In the genomic region with DNA sequence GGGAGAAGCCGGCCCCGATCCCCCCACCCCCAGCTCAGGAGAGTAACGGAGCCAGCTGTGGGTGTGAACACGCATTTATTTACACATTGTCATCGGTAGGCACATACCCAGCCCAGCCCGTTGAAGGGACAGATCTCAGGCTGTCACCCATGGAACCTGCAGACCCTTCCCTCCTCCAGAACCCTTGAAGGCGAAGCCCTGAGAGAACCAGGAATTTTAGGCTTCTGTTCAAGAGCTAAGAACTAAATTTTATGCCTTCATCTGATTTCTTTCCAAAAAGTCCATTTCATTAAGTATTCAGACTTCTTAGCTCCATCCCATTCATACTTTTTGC, we compare ENCODE assay signal across 8 cellular contexts. TPM values are rescaled to one million over a fixed set of nuclear protein-coding genes. Genes with fewer than 3 reads are reported as not detected.
DNase-seq lines count a peak whose midpoint lies in the region; ATAC-seq, FAIRE-seq and TF ChIP-seq lines count a peak whose summit lies in the region.

No MANE protein-coding gene starts in this region.

- no peaks in the 10 kb centered on the region for H3K9me3 ChIP-seq in ectodermal cell (ENCODE audit: control insufficient read depth, low read length)

- no peaks in the 10 kb centered on the region for H3K9me3 Mint-ChIP-seq in osteocyte (ENCODE audit: unreplicated experiment)

- H3K36me3 ChIP-seq in ectodermal cell (ENCODE audit: control insufficient read depth, insufficient read depth, low read length) = peaks cover 7% of the 10 kb centered on the region

- no peak for FAIRE-seq in RCC 7860 (lab: Jason Lieb, UNC)

- 19 to 22% methylated on average over 7 of the region's 7 CpGs for WGBS in ectodermal cell, 2 experiments

- H3K27ac ChIP-seq in ectodermal cell (ENCODE audit: insufficient read depth, low read depth, low read length, poor library complexity, severe bottlenecking) = peak overlapping the region; percentile 72

- TF ChIP-seq CTCF in osteocyte (IDR thresholded peaks at IDR 0.05) = no peak

- peak; percentile 2 for ATAC-seq in GM18870 (IDR thresholded peaks at IDR 0.05; ENCODE audit: unreplicated experiment)

- no peaks in the 10 kb centered on the region for H3K27me3 ChIP-seq in ectodermal cell (ENCODE audit: control insufficient read depth, insufficient read depth, low read length, poor library complexity, severe bottlenecking)

- peak overlapping the region; percentile 96 for H3K27ac Mint-ChIP-seq in osteocyte (ENCODE audit: unreplicated experiment)

- intact Hi-C loops in posterior vena cava (cut with DNase I) = no loop called here

- H3K36me3 Mint-ChIP-seq in osteocyte (ENCODE audit: unreplicated experiment) = peaks cover 10% of the 10 kb centered on the region

- H3K4me3 ChIP-seq in Jurkat, Clone E6-1 (ENCODE audit: low read length) = peak overlapping the region; percentile 79
- peak overlapping the region; percentile 56 for H3K4me3 ChIP-seq in ectodermal cell (ENCODE audit: insufficient read depth, low read depth, low read length)

- H3K4me1 Mint-ChIP-seq in osteocyte (ENCODE audit: unreplicated experiment) = peaks cover 49% of the 10 kb centered on the region

- H3K4me1 ChIP-seq in ectodermal cell (ENCODE audit: control insufficient read depth, insufficient read depth, low read length) = peaks cover 16% of the 10 kb centered on the region

- DNase-seq in Jurkat, Clone E6-1 (ENCODE audit: low read depth, low spot score) = no peak
- DNase-seq in osteocyte (ENCODE audit: extremely low spot score, unreplicated experiment) (no peak), COLO668 (lab: John Stamatoyannopoulos, UW; ENCODE audit: unreplicated experiment) (no peak), posterior vena cava (ENCODE audit: low spot score) (no peak), RCC 7860 (ENCODE audit: low spot score) (no peak), NCI-H2171 treated with DMSO at 0.1 percent for 48 hours (lab: John Stamatoyannopoulos, UW) (no peak)

- H3K4me3 Mint-ChIP-seq in osteocyte (ENCODE audit: unreplicated experiment) = peak overlapping the region; percentile 91

- no peaks in the 10 kb centered on the region for H3K27me3 Mint-ChIP-seq in osteocyte (ENCODE audit: unreplicated experiment)

RNA-seq across cellular contexts. Expression of a gene that starts 0.4 kb away (rescaled TPM):
- 75.8 TPM for polyA plus RNA-seq in Jurkat, Clone E6-1 (2012; ENCODE audit: insufficient read depth, insufficient read length)
- polyA plus RNA-seq in ectodermal cell (2013, experiment 1 of 4) = 35.4 TPM
- 37.6 TPM for polyA plus RNA-seq in ectodermal cell (2013, experiment 2 of 4)
- 29.6 TPM for polyA plus RNA-seq in ectodermal cell (2013, experiment 3 of 4)
- 30.4 TPM for polyA plus RNA-seq in ectodermal cell (2013, experiment 4 of 4)
- total RNA-seq in osteocyte (32.3 and 33.4 TPM in 2 replicates), posterior vena cava (10 to 100 TPM; 20.4 to 22.0 TPM)

RNA-seq across cellular contexts. Expression of a gene that starts 2.1 kb away (rescaled TPM):
- 25.2 TPM for polyA plus RNA-seq in Jurkat, Clone E6-1 (2012; ENCODE audit: insufficient read depth, insufficient read length)
- polyA plus RNA-seq in ectodermal cell (2013, experiment 1 of 4) = 51.4 TPM
- 50.2 TPM for polyA plus RNA-seq in ectodermal cell (2013, experiment 2 of 4)
- polyA plus RNA-seq in ectodermal cell (2013, experiment 3 of 4) = 45.4 TPM
- polyA plus RNA-seq in ectodermal cell (2013, experiment 4 of 4) = 47.5 TPM
- total RNA-seq in osteocyte (31.0 and 32.7 TPM in 2 replicates), posterior vena cava (10 to 100 TPM; 16.5 to 20.0 TPM)

RNA-seq across cellular contexts. Expression of a gene that starts 9.0 kb away (rescaled TPM):
- 2.0 TPM for polyA plus RNA-seq in Jurkat, Clone E6-1 (2012; ENCODE audit: insufficient read depth, insufficient read length)
- 5.1 TPM for polyA plus RNA-seq in ectodermal cell (2013, experiment 1 of 4)
- polyA plus RNA-seq in ectodermal cell (2013, experiment 2 of 4) = 4.4 TPM
- 3.4 TPM for polyA plus RNA-seq in ectodermal cell (2013, experiment 3 of 4)
- 3.3 TPM for polyA plus RNA-seq in ectodermal cell (2013, experiment 4 of 4)
- total RNA-seq in osteocyte = 21.0 and 23.6 TPM in 2 replicates
- total RNA-seq in posterior vena cava = 1 to 10 TPM; 5.4 to 7.4 TPM

RNA-seq across cellular contexts. Expression of a gene that starts 26.3 kb away (rescaled TPM):
- 8.8 TPM for polyA plus RNA-seq in Jurkat, Clone E6-1 (2012; ENCODE audit: insufficient read depth, insufficient read length)
- polyA plus RNA-seq in ectodermal cell (2013, experiment 1 of 4) = 36.1 TPM
- polyA plus RNA-seq in ectodermal cell (2013, experiment 2 of 4) = 24.7 TPM
- polyA plus RNA-seq in ectodermal cell (2013, experiment 3 of 4) = 17.7 TPM
- 19.3 TPM for polyA plus RNA-seq in ectodermal cell (2013, experiment 4 of 4)
- total RNA-seq in osteocyte (2.0 and 3.6 TPM in 2 replicates), posterior vena cava (1 to 10 TPM; 1.7 to 2.0 TPM)

RNA-seq across cellular contexts. Expression of a gene that starts 28.4 kb away (rescaled TPM):
- 4.1 TPM for polyA plus RNA-seq in Jurkat, Clone E6-1 (2012; ENCODE audit: insufficient read depth, insufficient read length)
- polyA plus RNA-seq in ectodermal cell (2013, experiment 1 of 4) = 3.7 TPM
- polyA plus RNA-seq in ectodermal cell (2013, experiment 2 of 4) = 4.4 TPM
- polyA plus RNA-seq in ectodermal cell (2013, experiment 3 of 4) = 5.5 TPM
- 6.2 TPM for polyA plus RNA-seq in ectodermal cell (2013, experiment 4 of 4)
- total RNA-seq in osteocyte (68.7 and 70.9 TPM in 2 replicates), posterior vena cava (100 to 1,000 TPM in 1 of 2 donors, 10 to 100 TPM in 1; 67.5 to 248 TPM)
